ENCODE assay signal across 1 cellular context in the genomic region with DNA sequence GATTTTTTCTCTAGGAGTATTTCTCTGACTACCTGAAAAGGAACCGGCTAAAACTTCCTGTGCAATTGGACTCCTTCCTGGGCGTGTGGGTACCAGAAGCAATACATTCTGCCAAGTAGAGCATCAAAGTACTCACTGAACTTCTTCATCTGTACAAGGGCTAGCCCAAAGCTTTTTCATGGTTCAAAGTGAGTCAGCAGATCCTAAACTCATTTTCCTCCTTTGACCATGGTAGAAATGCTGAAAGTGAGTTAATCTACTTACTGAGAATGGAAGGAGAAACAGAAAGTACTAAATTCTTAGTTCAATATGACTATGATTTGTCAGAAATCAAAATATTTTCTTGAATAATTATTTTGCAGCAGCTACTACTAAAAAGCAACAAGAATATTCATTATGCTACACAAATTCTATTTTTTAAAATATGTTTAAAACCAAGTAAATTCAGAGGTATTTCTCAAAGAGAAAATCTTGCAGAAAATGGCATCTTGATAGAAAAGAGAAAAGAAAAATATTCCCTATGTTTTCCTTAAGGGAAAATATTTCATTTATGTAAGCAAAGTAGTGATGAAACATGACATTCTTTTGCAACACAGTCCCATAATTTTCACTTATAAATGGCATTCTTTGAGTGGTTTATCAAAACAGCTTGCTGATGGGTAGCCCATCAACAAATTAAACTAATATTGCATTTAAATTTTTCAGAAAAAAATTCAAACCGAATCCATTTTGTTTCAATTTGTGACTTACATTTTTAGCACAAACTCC.
TF ChIP-seq lines count a peak whose summit lies in the region.

No MANE protein-coding gene starts in this region.

TF ChIP-seq in K562, 482 proteins besides CTCF, POLR2A, EP300 and RAD21 (continued from another document and continues in another):
- TF ChIP-seq, protein P1, sequence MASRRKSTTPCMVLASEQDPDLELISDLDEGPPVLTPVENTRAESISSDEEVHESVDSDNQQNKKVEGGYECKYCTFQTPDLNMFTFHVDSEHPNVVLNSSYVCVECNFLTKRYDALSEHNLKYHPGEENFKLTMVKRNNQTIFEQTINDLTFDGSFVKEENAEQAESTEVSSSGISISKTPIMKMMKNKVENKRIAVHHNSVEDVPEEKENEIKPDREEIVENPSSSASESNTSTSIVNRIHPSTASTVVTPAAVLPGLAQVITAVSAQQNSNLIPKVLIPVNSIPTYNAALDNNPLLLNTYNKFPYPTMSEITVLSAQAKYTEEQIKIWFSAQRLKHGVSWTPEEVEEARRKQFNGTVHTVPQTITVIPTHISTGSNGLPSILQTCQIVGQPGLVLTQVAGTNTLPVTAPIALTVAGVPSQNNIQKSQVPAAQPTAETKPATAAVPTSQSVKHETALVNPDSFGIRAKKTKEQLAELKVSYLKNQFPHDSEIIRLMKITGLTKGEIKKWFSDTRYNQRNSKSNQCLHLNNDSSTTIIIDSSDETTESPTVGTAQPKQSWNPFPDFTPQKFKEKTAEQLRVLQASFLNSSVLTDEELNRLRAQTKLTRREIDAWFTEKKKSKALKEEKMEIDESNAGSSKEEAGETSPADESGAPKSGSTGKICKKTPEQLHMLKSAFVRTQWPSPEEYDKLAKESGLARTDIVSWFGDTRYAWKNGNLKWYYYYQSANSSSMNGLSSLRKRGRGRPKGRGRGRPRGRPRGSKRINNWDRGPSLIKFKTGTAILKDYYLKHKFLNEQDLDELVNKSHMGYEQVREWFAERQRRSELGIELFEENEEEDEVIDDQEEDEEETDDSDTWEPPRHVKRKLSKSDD (conservative IDR thresholded peaks at IDR 0.05; ENCODE audit: low read length), result no peak
- TF ChIP-seq ZNF316 (IDR thresholded peaks at IDR 0.05) (peak; percentile 87), POLR3G (IDR thresholded peaks at IDR 0.05; ENCODE audit: extremely low read depth, insufficient read length, insufficient replicate concordance) (no peak), DPF2 (IDR thresholded peaks at IDR 0.05) (0 out of 2 replicates have a peak, but pooled peaks have one; percentile 15), MAFF (IDR thresholded peaks at IDR 0.05; ENCODE audit: low read length) (peak; percentile 68), MAFG (tag; conservative IDR thresholded peaks at IDR 0.05) (peak; percentile 87), NR3C1 (CRISPR knock-in tag; IDR thresholded peaks at IDR 0.05) (no peak), NR4A1 (CRISPR knock-in tag; IDR thresholded peaks at IDR 0.05) (no peak), NR4A1 (tag; IDR thresholded peaks at IDR 0.05) (no peak), NFXL1 (CRISPR knock-in tag; IDR thresholded peaks at IDR 0.05) (no peak), MAFK (IDR thresholded peaks at IDR 0.05; ENCODE audit: low read length) (peak; percentile 64), NFE2 (IDR thresholded peaks at IDR 0.05; ENCODE audit: low read depth) (peak; percentile 87), HNRNPK (IDR thresholded peaks at IDR 0.05; ENCODE audit: low read depth, low read length, poor library complexity, severe bottlenecking) (no peak), HDAC6 (IDR thresholded peaks at IDR 0.05; ENCODE audit: low read depth, low read length) (no peak), ZNF444 (CRISPR knock-in tag; IDR thresholded peaks at IDR 0.05) (no peak), U2AF2 (optimal IDR thresholded peaks at IDR 0.05; ENCODE audit: low read depth, low read length) (no peak), POLR2AphosphoS2 (IDR thresholded peaks at IDR 0.05; ENCODE audit: low read length) (no peak), XRCC5 (IDR thresholded peaks at IDR 0.05; ENCODE audit: low read depth, low read length) (no peak)
- TF ChIP-seq, protein P2, sequence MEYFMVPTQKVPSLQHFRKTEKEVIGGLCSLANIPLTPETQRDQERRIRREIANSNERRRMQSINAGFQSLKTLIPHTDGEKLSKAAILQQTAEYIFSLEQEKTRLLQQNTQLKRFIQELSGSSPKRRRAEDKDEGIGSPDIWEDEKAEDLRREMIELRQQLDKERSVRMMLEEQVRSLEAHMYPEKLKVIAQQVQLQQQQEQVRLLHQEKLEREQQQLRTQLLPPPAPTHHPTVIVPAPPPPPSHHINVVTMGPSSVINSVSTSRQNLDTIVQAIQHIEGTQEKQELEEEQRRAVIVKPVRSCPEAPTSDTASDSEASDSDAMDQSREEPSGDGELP (CRISPR knock-in tag; IDR thresholded peaks at IDR 0.05; ENCODE audit: borderline replicate concordance), result no peak
- TF ChIP-seq, protein P3, sequence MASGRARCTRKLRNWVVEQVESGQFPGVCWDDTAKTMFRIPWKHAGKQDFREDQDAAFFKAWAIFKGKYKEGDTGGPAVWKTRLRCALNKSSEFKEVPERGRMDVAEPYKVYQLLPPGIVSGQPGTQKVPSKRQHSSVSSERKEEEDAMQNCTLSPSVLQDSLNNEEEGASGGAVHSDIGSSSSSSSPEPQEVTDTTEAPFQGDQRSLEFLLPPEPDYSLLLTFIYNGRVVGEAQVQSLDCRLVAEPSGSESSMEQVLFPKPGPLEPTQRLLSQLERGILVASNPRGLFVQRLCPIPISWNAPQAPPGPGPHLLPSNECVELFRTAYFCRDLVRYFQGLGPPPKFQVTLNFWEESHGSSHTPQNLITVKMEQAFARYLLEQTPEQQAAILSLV (tag; IDR thresholded peaks at IDR 0.05), result no peak
- TF ChIP-seq, protein P4, sequence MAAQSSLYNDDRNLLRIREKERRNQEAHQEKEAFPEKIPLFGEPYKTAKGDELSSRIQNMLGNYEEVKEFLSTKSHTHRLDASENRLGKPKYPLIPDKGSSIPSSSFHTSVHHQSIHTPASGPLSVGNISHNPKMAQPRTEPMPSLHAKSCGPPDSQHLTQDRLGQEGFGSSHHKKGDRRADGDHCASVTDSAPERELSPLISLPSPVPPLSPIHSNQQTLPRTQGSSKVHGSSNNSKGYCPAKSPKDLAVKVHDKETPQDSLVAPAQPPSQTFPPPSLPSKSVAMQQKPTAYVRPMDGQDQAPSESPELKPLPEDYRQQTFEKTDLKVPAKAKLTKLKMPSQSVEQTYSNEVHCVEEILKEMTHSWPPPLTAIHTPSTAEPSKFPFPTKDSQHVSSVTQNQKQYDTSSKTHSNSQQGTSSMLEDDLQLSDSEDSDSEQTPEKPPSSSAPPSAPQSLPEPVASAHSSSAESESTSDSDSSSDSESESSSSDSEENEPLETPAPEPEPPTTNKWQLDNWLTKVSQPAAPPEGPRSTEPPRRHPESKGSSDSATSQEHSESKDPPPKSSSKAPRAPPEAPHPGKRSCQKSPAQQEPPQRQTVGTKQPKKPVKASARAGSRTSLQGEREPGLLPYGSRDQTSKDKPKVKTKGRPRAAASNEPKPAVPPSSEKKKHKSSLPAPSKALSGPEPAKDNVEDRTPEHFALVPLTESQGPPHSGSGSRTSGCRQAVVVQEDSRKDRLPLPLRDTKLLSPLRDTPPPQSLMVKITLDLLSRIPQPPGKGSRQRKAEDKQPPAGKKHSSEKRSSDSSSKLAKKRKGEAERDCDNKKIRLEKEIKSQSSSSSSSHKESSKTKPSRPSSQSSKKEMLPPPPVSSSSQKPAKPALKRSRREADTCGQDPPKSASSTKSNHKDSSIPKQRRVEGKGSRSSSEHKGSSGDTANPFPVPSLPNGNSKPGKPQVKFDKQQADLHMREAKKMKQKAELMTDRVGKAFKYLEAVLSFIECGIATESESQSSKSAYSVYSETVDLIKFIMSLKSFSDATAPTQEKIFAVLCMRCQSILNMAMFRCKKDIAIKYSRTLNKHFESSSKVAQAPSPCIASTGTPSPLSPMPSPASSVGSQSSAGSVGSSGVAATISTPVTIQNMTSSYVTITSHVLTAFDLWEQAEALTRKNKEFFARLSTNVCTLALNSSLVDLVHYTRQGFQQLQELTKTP (IDR thresholded peaks at IDR 0.05; ENCODE audit: low read depth in 1 of 2, partially characterized antibody in 2 of 2), result no peak
- TF ChIP-seq, protein P5, sequence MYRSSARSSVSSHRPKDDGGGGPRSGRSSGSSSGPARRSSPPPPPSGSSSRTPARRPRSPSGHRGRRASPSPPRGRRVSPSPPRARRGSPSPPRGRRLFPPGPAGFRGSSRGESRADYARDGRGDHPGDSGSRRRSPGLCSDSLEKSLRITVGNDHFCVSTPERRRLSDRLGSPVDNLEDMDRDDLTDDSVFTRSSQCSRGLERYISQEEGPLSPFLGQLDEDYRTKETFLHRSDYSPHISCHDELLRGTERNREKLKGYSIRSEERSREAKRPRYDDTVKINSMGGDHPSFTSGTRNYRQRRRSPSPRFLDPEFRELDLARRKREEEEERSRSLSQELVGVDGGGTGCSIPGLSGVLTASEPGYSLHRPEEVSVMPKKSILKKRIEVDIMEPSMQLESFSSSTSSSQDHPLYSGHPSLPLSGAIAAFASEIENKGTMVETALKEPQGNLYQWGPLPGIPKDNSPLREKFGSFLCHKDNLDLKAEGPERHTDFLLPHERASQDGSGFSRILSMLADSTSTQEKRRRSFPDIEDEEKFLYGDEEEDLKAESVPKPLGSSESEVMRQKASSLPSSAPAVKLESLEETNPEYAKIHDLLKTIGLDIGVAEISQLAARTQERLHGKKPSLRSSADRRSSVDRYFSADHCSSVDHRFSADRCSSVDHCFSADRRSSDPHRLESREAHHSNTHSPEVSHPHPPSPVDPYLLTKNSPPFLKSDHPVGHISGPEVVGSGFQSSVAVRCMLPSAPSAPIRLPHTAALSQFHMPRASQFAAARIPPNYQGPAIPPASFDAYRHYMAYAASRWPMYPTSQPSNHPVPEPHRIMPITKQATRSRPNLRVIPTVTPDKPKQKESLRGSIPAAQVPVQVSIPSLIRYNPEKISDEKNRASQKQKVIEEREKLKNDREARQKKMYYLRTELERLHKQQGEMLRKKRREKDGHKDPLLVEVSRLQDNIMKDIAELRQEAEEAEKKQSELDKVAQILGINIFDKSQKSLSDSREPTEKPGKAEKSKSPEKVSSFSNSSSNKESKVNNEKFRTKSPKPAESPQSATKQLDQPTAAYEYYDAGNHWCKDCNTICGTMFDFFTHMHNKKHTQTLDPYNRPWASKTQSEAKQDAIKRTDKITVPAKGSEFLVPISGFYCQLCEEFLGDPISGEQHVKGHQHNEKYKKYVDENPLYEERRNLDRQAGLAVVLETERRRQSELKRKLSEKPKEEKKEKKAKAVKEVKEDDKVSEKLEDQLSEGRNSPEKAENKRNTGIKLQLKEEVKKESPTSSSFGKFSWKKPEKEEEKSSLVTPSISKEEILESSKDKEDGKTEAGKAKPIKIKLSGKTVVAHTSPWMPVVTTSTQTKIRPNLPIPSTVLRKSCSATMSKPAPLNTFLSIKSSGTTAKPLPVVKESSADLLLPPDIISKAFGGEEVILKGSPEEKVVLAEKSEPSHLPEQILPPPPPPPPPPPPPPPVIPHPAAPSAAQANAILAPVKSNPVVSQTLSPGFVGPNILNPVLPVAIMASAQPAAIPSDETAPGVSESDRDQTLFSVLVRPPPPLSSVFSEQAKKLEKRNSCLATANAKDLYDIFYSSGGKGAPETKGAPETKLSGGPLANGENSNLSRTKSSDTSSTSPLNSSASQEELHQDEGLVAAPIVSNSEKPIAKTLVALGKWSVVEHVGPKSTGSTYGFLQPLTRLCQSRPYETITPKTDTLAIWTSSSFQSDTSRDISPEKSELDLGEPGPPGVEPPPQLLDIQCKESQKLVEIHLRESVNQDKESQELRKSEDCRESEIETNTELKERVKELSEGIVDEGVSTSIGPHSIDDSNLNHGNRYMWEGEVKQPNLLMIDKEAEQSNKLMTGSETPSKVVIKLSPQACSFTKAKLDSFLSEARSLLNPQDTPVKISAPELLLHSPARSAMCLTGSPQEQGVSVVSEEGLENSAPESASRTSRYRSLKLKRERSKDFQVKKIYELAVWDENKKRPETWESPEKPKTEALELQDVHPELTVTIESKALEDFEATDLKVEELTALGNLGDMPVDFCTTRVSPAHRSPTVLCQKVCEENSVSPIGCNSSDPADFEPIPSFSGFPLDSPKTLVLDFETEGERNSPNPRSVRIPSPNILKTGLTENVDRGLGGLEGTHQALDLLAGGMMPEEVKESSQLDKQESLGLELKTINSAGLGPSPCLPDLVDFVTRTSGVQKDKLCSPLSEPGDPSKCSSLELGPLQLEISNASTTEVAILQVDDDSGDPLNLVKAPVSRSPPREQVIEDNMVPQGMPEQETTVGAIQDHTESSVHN (IDR thresholded peaks at IDR 0.05; ENCODE audit: borderline replicate concordance in 1 of 2, low read depth in 1 of 2), result no peak
- TF ChIP-seq, protein P6, sequence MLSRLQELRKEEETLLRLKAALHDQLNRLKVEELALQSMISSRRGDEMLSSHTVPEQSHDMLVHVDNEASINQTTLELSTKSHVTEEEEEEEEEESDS (CRISPR knock-in tag; IDR thresholded peaks at IDR 0.05), result no peak
- TF ChIP-seq, protein P7, sequence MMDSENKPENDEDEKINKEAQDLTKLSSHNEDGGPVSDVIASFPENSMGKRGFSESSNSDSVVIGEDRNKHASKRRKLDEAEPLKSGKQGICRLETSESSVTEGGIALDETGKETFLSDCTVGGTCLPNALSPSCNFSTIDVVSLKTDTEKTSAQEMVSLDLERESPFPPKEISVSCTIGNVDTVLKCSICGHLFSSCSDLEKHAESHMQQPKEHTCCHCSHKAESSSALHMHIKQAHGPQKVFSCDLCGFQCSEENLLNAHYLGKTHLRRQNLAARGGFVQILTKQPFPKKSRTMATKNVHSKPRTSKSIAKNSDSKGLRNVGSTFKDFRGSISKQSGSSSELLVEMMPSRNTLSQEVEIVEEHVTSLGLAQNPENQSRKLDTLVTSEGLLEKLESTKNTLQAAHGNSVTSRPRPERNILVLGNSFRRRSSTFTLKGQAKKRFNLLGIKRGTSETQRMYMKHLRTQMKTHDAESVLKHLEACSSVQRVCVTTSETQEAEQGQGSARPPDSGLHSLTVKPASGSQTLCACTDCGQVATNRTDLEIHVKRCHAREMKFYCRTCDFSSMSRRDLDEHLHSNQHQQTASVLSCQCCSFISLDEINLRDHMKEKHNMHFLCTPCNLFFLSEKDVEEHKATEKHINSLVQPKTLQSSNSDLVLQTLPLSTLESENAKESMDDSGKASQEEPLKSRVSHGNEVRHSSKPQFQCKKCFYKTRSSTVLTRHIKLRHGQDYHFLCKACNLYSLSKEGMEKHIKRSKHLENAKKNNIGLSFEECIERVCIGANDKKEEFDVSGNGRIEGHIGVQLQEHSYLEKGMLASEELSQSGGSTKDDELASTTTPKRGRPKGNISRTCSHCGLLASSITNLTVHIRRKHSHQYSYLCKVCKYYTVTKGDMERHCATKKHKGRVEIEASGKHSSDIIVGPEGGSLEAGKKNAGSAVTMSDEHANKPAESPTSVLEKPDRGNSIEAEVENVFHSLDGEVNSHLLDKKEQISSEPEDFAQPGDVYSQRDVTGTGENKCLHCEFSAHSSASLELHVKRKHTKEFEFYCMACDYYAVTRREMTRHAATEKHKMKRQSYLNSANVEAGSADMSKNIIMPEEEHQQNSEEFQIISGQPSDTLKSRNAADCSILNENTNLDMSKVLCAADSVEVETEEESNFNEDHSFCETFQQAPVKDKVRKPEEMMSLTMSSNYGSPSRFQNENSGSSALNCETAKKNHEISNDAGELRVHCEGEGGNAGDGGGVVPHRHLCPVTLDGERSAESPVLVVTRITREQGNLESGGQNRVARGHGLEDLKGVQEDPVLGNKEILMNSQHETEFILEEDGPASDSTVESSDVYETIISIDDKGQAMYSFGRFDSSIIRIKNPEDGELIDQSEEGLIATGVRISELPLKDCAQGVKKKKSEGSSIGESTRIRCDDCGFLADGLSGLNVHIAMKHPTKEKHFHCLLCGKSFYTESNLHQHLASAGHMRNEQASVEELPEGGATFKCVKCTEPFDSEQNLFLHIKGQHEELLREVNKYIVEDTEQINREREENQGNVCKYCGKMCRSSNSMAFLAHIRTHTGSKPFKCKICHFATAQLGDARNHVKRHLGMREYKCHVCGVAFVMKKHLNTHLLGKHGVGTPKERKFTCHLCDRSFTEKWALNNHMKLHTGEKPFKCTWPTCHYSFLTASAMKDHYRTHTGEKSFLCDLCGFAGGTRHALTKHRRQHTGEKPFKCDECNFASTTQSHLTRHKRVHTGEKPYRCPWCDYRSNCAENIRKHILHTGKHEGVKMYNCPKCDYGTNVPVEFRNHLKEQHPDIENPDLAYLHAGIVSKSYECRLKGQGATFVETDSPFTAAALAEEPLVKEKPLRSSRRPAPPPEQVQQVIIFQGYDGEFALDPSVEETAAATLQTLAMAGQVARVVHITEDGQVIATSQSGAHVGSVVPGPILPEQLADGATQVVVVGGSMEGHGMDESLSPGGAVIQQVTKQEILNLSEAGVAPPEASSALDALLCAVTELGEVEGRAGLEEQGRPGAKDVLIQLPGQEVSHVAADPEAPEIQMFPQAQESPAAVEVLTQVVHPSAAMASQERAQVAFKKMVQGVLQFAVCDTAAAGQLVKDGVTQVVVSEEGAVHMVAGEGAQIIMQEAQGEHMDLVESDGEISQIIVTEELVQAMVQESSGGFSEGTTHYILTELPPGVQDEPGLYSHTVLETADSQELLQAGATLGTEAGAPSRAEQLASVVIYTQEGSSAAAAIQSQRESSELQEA (IDR thresholded peaks at IDR 0.05; ENCODE audit: low read depth), result no peak
